ENCODE assay signal across 8 cellular contexts in the genomic region with DNA sequence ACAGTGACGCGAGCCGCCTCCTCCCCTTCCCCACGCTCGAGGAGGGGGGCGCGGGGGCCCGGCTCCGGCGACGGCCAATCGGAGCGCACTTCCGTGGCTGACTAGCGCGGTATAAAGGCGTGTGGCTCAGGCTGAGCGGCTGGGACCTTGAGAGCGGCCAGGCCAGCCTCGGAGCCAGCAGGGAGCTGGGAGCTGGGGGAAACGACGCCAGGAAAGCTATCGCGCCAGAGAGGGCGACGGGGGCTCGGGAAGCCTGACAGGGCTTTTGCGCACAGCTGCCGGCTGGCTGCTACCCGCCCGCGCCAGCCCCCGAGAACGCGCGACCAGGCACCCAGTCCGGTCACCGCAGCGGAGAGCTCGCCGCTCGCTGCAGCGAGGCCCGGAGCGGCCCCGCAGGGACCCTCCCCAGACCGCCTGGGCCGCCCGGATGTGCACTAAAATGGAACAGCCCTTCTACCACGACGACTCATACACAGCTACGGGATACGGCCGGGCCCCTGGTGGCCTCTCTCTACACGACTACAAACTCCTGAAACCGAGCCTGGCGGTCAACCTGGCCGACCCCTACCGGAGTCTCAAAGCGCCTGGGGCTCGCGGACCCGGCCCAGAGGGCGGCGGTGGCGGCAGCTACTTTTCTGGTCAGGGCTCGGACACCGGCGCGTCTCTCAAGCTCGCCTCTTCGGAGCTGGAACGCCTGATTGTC. TPM values are rescaled to one million over a fixed set of nuclear protein-coding genes. Genes with fewer than 3 reads are reported as not detected.
DNase-seq lines count a peak whose midpoint lies in the region; ATAC-seq lines count a peak whose summit lies in the region.

A gene (plus strand): TSS at position 142 of the 703 bp plus-strand sequence. CDS start 286 bp downstream, at position 428.

- peak; percentile 26 for ATAC-seq in GM21825 (IDR thresholded peaks at IDR 0.05; ENCODE audit: unreplicated experiment)

- H3K4me3 Mint-ChIP-seq in activated naive CD4-positive, alpha-beta T cell treated with anti-CD3 and anti-CD28 coated beads for 36 hours = peak within 1 kb of the TSS; percentile 97

- intact Hi-C loops in activated naive CD4-positive, alpha-beta T cell treated with anti-CD3 and anti-CD28 coated beads for 36 hours (cut with micrococcal nuclease) = loop anchor here (1.0 to 2.0 kb wide), 4 partner anchors 9 to 365 kb away; a partner anchor contains a TSS

- H3K18ac ChIP-seq in neuronal stem cell (ENCODE audit: low read length) = peak within 1 kb of the TSS; percentile 97

- H3K4me1 Mint-ChIP-seq in activated naive CD4-positive, alpha-beta T cell treated with anti-CD3 and anti-CD28 coated beads for 36 hours (ENCODE audit: low read depth) = peaks cover 34% of the 10 kb centered on the region

- peak within 1 kb of the TSS; percentile 84 for H2BK15ac ChIP-seq in neuronal stem cell (ENCODE audit: low read length)

- CTCF ChIA-PET in activated naive CD4-positive, alpha-beta T cell treated with anti-CD3 and anti-CD28 coated beads for 36 hours (lab: Charles Lee) = interaction anchor here (1.0 to 13.8 kb wide), 5 partner anchors 9 to 120 kb away, joined by 3 to 303 read pairs (median 13); a partner anchor contains a TSS

- no peak within 1 kb of the TSS for H3K27ac ChIP-seq in neuronal stem cell (replicated peaks; ENCODE audit: low read length)
- H3K27ac ChIP-seq in subcutaneous abdominal adipose tissue (ENCODE audit: low read depth, low read length) = peak within 1 kb of the TSS; percentile 100

- H2BK5ac ChIP-seq in neuronal stem cell (ENCODE audit: low read length) = peak within 1 kb of the TSS; percentile 71

- H3K27me3 ChIP-seq in neuronal stem cell (ENCODE audit: control insufficient read depth in 3 of 3, insufficient read depth in 3 of 3, low read depth in 1 of 3, low read length in 3 of 3) (peaks cover 0 to 31% (median 3%) of the 10 kb centered on the region in 3 experiments), subcutaneous abdominal adipose tissue (ENCODE audit: control insufficient read depth in 5 of 5, insufficient read depth in 4 of 5, low read length in 5 of 5) (no peaks in the 10 kb centered on the region)

- H2BK120ac ChIP-seq in neuronal stem cell (ENCODE audit: low read depth, low read length) = peak within 1 kb of the TSS; percentile 47

- no peak within 1 kb of the TSS for H4K8ac ChIP-seq in neuronal stem cell (ENCODE audit: low read depth, low read length)

- no peaks in the 10 kb centered on the region for H3K9me3 Mint-ChIP-seq in activated naive CD4-positive, alpha-beta T cell treated with anti-CD3 and anti-CD28 coated beads for 36 hours

- peak within 1 kb of the TSS; percentile 60 to 79 for H3K4me3 ChIP-seq in neuronal stem cell (ENCODE audit: low read length in 2 of 2)
- H3K4me3 ChIP-seq in subcutaneous abdominal adipose tissue (ENCODE audit: low read depth in 1 of 5, low read length in 5 of 5) = peak within 1 kb of the TSS; percentile 86 to 100 (median 98)

- H3K4me1 ChIP-seq in neuronal stem cell (ENCODE audit: control insufficient read depth in 2 of 2, insufficient read depth in 1 of 2, low read depth in 1 of 2, low read length in 2 of 2) (peaks cover 24 to 43% of the 10 kb centered on the region in 2 donors), subcutaneous abdominal adipose tissue (ENCODE audit: control insufficient read depth in 5 of 5, insufficient read depth in 5 of 5, low read length in 5 of 5) (peaks cover 17 to 58% (median 46%) of the 10 kb centered on the region in 5 donors)

- H3K9me3 ChIP-seq in neuronal stem cell (replicated peaks in 1 of 2; ENCODE audit: control insufficient read depth in 2 of 2, insufficient read depth in 1 of 2, low read depth in 1 of 2, low read length in 2 of 2) = no peaks in the 10 kb centered on the region
- no peaks in the 10 kb centered on the region for H3K9me3 ChIP-seq in subcutaneous abdominal adipose tissue (ENCODE audit: control insufficient read depth in 5 of 5, low read length in 5 of 5)

- H3K36me3 ChIP-seq in neuronal stem cell (replicated peaks in 1 of 2; ENCODE audit: control insufficient read depth in 2 of 2, insufficient read depth in 2 of 2, low read length in 2 of 2) (no peaks in the 10 kb centered on the region), subcutaneous abdominal adipose tissue (ENCODE audit: control insufficient read depth in 5 of 5, insufficient read depth in 5 of 5, low read length in 5 of 5) (no peaks in the 10 kb centered on the region)

- peak within 1 kb of the TSS; percentile 100 for H3K23ac ChIP-seq in neuronal stem cell (ENCODE audit: low read depth, low read length, poor library complexity)

- H3K9ac ChIP-seq in neuronal stem cell (ENCODE audit: low read depth, low read length, poor library complexity) (peak within 1 kb of the TSS; percentile 91), subcutaneous abdominal adipose tissue (ENCODE audit: low read length in 5 of 5) (peak within 1 kb of the TSS; percentile 90 to 100 (median 100))

- DNase-seq in DMS79 (lab: John Stamatoyannopoulos, UW) (peak; percentile 91), MV-4-11 (lab: John Stamatoyannopoulos, UW) (peak; percentile 96), SK-N-DZ (ENCODE audit: low spot score) (peak; percentile 91), foreskin melanocyte (peak; percentile 93), neuronal stem cell (ENCODE audit: low spot score) (no peak)
- DNase-seq in activated naive CD4-positive, alpha-beta T cell treated with anti-CD3 and anti-CD28 coated beads for 36 hours = peak; percentile 96

- peak within 1 kb of the TSS; percentile 96 for H3K4me2 ChIP-seq in neuronal stem cell (ENCODE audit: insufficient read depth, low read length, poor library complexity, severe bottlenecking)

- peak within 1 kb of the TSS; percentile 42 for H3K14ac ChIP-seq in neuronal stem cell (ENCODE audit: low read length)

- no CpG with 5 or more reads among the region's 73 CpGs for WGBS in neuronal stem cell (ENCODE audit: extremely low coverage in 2 of 2, insufficient read length in 2 of 2, insufficient replicate concordance in 1 of 2), 2 donors

- H3K27ac Mint-ChIP-seq in activated naive CD4-positive, alpha-beta T cell treated with anti-CD3 and anti-CD28 coated beads for 36 hours = peak within 1 kb of the TSS; percentile 96

- H4K91ac ChIP-seq in neuronal stem cell (ENCODE audit: low read depth, low read length, poor library complexity) = no peak within 1 kb of the TSS

- H2BK12ac ChIP-seq in neuronal stem cell (ENCODE audit: low read length) = no peak within 1 kb of the TSS

- peaks cover 4% of the 10 kb centered on the region for H3K79me1 ChIP-seq in neuronal stem cell (ENCODE audit: low read depth, low read length)

- H2AK5ac ChIP-seq in neuronal stem cell (ENCODE audit: low read depth, low read length) = peak within 1 kb of the TSS; percentile 72

- no peaks in the 10 kb centered on the region for H3K27me3 Mint-ChIP-seq in activated naive CD4-positive, alpha-beta T cell treated with anti-CD3 and anti-CD28 coated beads for 36 hours (ENCODE audit: low read depth)

- H3K36me3 Mint-ChIP-seq in activated naive CD4-positive, alpha-beta T cell treated with anti-CD3 and anti-CD28 coated beads for 36 hours (ENCODE audit: low read depth) = peaks cover 14% of the 10 kb centered on the region

- H3K4ac ChIP-seq in neuronal stem cell (ENCODE audit: low read length) = peak within 1 kb of the TSS; percentile 60

- peak within 1 kb of the TSS; percentile 88 for H2AFZ ChIP-seq in neuronal stem cell (ENCODE audit: low read length)

RNA-seq across cellular contexts. Expression of the gene that starts here (rescaled TPM):
- 29.4 and 37.6 TPM in 2 replicates for polyA plus RNA-seq in SK-N-DZ (2014; cell fraction: cytosol; rRNA removed)
- 49.1 and 66.1 TPM in 2 replicates for polyA plus RNA-seq in SK-N-DZ (2014; cell fraction: nucleus; rRNA removed)
- total RNA-seq in activated naive CD4-positive, alpha-beta T cell treated with anti-CD3 and anti-CD28 coated beads for 36 hours = 100 to 1,000 TPM; 292 to 296 TPM
- 6.1 TPM for polyA plus RNA-seq in neuronal stem cell (2013, experiment 1 of 2)
- 5.9 TPM for polyA plus RNA-seq in neuronal stem cell (2013, experiment 2 of 2)
